1 cellular context compared by ENCODE assay signal in genomic region chr3:128395500-128396125, GRCh38.
TF ChIP-seq lines count a peak whose summit lies in the region.

No MANE protein-coding gene starts in this region.

TF ChIP-seq in K562, 482 proteins besides CTCF, POLR2A, EP300 and RAD21 (continued from another document):
- TF ChIP-seq ZNF592 (IDR thresholded peaks at IDR 0.05): peak; percentile 55; the same call in 1 of the 2 replicates
